Comparison of ENCODE assay signal across 33 cellular contexts in genomic region chr3:162721736-162722135, GRCh38.
A peak's percentile ranks its signal among the peaks of the same experiment; 100 is the strongest.
DNase-seq lines count a peak whose midpoint lies in the region; ATAC-seq, FAIRE-seq and TF ChIP-seq lines count a peak whose summit lies in the region.
"Had no signal": no experiment of that assay in that cellular context is flagged by ENCODE, and none has a peak within 500 bp of the region (broad histone marks: within the 10 kb centered on the region; RNA-seq: fewer than 3 reads in every experiment).

No MANE protein-coding gene starts in this region.

- no peaks in the 10 kb centered on the region for H3K36me3 Mint-ChIP-seq in activated CD8-positive, alpha-beta T cell treated with anti-CD3 and anti-CD28 coated beads for 36 hours (ENCODE audit: low read depth)
- H3K36me3 Mint-ChIP-seq: brain; CD8-positive, alpha-beta T cell; IgD-negative memory B cell; naive thymus-derived CD8-positive, alpha-beta T cell; stimulated activated effector memory CD8-positive, alpha-beta T cell treated with anti-CD3 and anti-CD28 coated beads, Interleukin-12 subunit alpha, Interleukin-12 subunit beta, amount 100 ng/mL, for 72 hours; type B pancreatic cell had no signal

- H3K36me3 ChIP-seq in adipocyte (ENCODE audit: control insufficient read depth, insufficient read depth, low read length, severe bottlenecking) = no peaks in the 10 kb centered on the region
- no peaks in the 10 kb centered on the region for H3K36me3 ChIP-seq in iPS DF 6.9 (ENCODE audit: control insufficient read depth, insufficient read depth, low read length)
- H3K36me3 ChIP-seq in neuron (ENCODE audit: insufficient read depth, low read length) = no peaks in the 10 kb centered on the region
- H3K36me3 ChIP-seq: left ventricle myocardium inferior, ovary, spleen had no signal

- no peak overlapping the region for H3K27ac ChIP-seq in iPS DF 6.9 (ENCODE audit: low read length)
- no peak overlapping the region for H3K27ac ChIP-seq in dorsolateral prefrontal cortex
- H3K27ac ChIP-seq: left ventricle myocardium inferior, ovary, spleen, VCaP had no signal

- no peak overlapping the region for H3K27ac Mint-ChIP-seq in activated CD8-positive, alpha-beta T cell treated with anti-CD3 and anti-CD28 coated beads for 36 hours
- H3K27ac Mint-ChIP-seq: activated CD4-positive, alpha-beta T cell treated with anti-CD3 and anti-CD28 coated beads, Interleukin-2, amount 10 ng/mL, durations not matched to agents 24 days and 14 days; activated naive CD8-positive, alpha-beta T cell treated with anti-CD3 and anti-CD28 coated beads, Interleukin-2, amount 50 U/mL, for 24 hours; B cell; brain; CD8-positive, alpha-beta T cell; IgD-negative memory B cell; immature natural killer cell; naive thymus-derived CD8-positive, alpha-beta T cell; stimulated activated effector memory CD8-positive, alpha-beta T cell treated with anti-CD3 and anti-CD28 coated beads, Interleukin-12 subunit alpha, Interleukin-12 subunit beta, amount 100 ng/mL, for 72 hours; T-helper 2 cell treated with Interferon-gamma antibody and Interleukin-4, amounts not matched to agents 5 μg/mL and 100 μg/mL, for 36 hours; type B pancreatic cell had no signal

- peak overlapping the region; percentile 22 for H2AFZ ChIP-seq in neuron (ENCODE audit: low read depth, low read length)

- no peaks in the 10 kb centered on the region for H3K9me3 Mint-ChIP-seq in activated CD8-positive, alpha-beta T cell treated with anti-CD3 and anti-CD28 coated beads for 36 hours
- H3K9me3 Mint-ChIP-seq: activated CD4-positive, alpha-beta T cell treated with anti-CD3 and anti-CD28 coated beads, Interleukin-2, amount 10 ng/mL, durations not matched to agents 24 days and 14 days; activated T-cell treated with anti-CD3 and anti-CD28 coated beads, Interleukin-2, amount 50 U/mL, for 4 hours; brain; CD8-positive, alpha-beta T cell; IgD-negative memory B cell; type B pancreatic cell had no signal

- peaks cover 4% of the 10 kb centered on the region for H3K4me1 ChIP-seq in adipocyte (ENCODE audit: control insufficient read depth, insufficient read depth, low read length)
- no peaks in the 10 kb centered on the region; the same call in 1 of the 2 replicates for H3K4me1 ChIP-seq in iPS DF 6.9 (ENCODE audit: control insufficient read depth, insufficient read depth, low read length)
- H3K4me1 ChIP-seq in neuron (ENCODE audit: insufficient read depth, low read length) = peaks cover 8% of the 10 kb centered on the region
- H3K4me1 ChIP-seq: left ventricle myocardium inferior, spleen had no signal

- TF ChIP-seq POLR2A in H54 (IDR thresholded peaks at IDR 0.05; ENCODE audit: low read depth, low read length) = no peak

- CTCF ChIA-PET in activated CD8-positive, alpha-beta T cell treated with anti-CD3 and anti-CD28 coated beads for 36 hours (lab: Charles Lee) = no interaction called here

- H3K9me3 ChIP-seq in adipocyte (ENCODE audit: control insufficient read depth, low read length) (no peaks in the 10 kb centered on the region), iPS DF 6.9 (ENCODE audit: control insufficient read depth, insufficient read depth, low read length) (no peaks in the 10 kb centered on the region), neuron (ENCODE audit: low read length) (no peaks in the 10 kb centered on the region)
- H3K9me3 ChIP-seq: left ventricle myocardium inferior, ovary had no signal

- DNase-seq in H54 (ENCODE audit: insufficient read length, low spot score) = no peak
- DNase-seq in adipocyte (ENCODE audit: low read depth) = peak; percentile 14
- peak; percentile 13 for DNase-seq in iPS DF 6.9 (ENCODE audit: low read depth, low spot score)
- no peak for DNase-seq in dorsolateral prefrontal cortex
- no peak for DNase-seq in activated CD8-positive, alpha-beta T cell treated with anti-CD3 and anti-CD28 coated beads for 36 hours
- no peak for DNase-seq in stimulated activated CD4-positive, alpha-beta T cell treated with anti-CD3 and anti-CD28 coated beads, Interleukin-12 subunit alpha, Interleukin-12 subunit beta, amount 100 ng/mL, for 4 hours
- DNase-seq: activated CD4-positive, alpha-beta T cell treated with anti-CD3 and anti-CD28 coated beads, Interleukin-2, amount 10 ng/mL, durations not matched to agents 24 days and 14 days; activated gamma-delta T cell treated with Interleukin-2 at 50 U/mL for 16 hours; activated naive CD8-positive, alpha-beta T cell treated with anti-CD3 and anti-CD28 coated beads, Interleukin-2, amount 50 U/mL, for 24 hours; activated T-cell treated with anti-CD3 and anti-CD28 coated beads, Interleukin-2, amount 50 U/mL, for 4 hours; CD8-positive, alpha-beta T cell; cerebellar nuclear complex; DMS 273 treated with DMSO at 0.1 percent for 48 hours; immature natural killer cell; left ventricle myocardium inferior; naive thymus-derived CD8-positive, alpha-beta T cell; NCI-H1092 treated with DMSO at 0.1 percent for 48 hours; NCI-H187 treated with DMSO at 0.1 percent for 48 hours; NCI-H524 treated with DMSO at 0.1 percent for 48 hours; NK-92 treated with Interleukin-12 subunit alpha and Interleukin-12 subunit beta, amount 100 ng/mL, for 24 hours; ovary; Right ventricle myocardium superior; spleen; stimulated activated CD4-positive, alpha-beta T cell treated with anti-CD3 and anti-CD28 coated beads, Interleukin-4, amount 100 ng/mL, for 1 hour had no signal

- no peak for TF ChIP-seq CTCF in dorsolateral prefrontal cortex (IDR thresholded peaks at IDR 0.05 in 54 of 56, conservative IDR thresholded peaks at IDR 0.05 in 2 of 56; ENCODE audit: low read depth in 1 of 56, partially characterized antibody in 56 of 56)
- TF ChIP-seq CTCF in activated CD8-positive, alpha-beta T cell treated with anti-CD3 and anti-CD28 coated beads for 36 hours (IDR thresholded peaks at IDR 0.05) = no peak

- H3K27me3 ChIP-seq in adipocyte (replicated peaks; ENCODE audit: control insufficient read depth, insufficient read depth, low read length) (no peaks in the 10 kb centered on the region), iPS DF 6.9 (ENCODE audit: control insufficient read depth, insufficient read depth, low read length) (no peaks in the 10 kb centered on the region), neuron (ENCODE audit: insufficient read depth, low read length) (no peaks in the 10 kb centered on the region), dorsolateral prefrontal cortex (no peaks in the 10 kb centered on the region)
- H3K27me3 ChIP-seq: ovary, spleen had no signal

- no peak overlapping the region for H3K4me3 ChIP-seq in adipocyte (ENCODE audit: low read length)
- H3K4me3 ChIP-seq in iPS DF 6.9 (ENCODE audit: low read length) = no peak overlapping the region
- H3K4me3 ChIP-seq in neuron (ENCODE audit: low read length) = no peak overlapping the region
- no peak overlapping the region for H3K4me3 ChIP-seq in dorsolateral prefrontal cortex
- H3K4me3 ChIP-seq: left ventricle myocardium inferior, ovary, spleen had no signal

- no peak overlapping the region for H3K9ac ChIP-seq in adipocyte (ENCODE audit: low read length)

- FAIRE-seq in H54 (lab: Jason Lieb, UNC) = peak; percentile 33

- no peaks in the 10 kb centered on the region for H3K27me3 Mint-ChIP-seq in activated CD8-positive, alpha-beta T cell treated with anti-CD3 and anti-CD28 coated beads for 36 hours
- H3K27me3 Mint-ChIP-seq: activated CD4-positive, alpha-beta T cell treated with anti-CD3 and anti-CD28 coated beads, Interleukin-2, amount 10 ng/mL, durations not matched to agents 24 days and 14 days; activated naive CD8-positive, alpha-beta T cell treated with anti-CD3 and anti-CD28 coated beads, Interleukin-2, amount 50 U/mL, for 24 hours; B cell; brain; IgD-negative memory B cell; naive thymus-derived CD8-positive, alpha-beta T cell had no signal

- H3K4me3 Mint-ChIP-seq in activated CD8-positive, alpha-beta T cell treated with anti-CD3 and anti-CD28 coated beads for 36 hours = no peak overlapping the region
- H3K4me3 Mint-ChIP-seq: activated CD4-positive, alpha-beta T cell treated with anti-CD3 and anti-CD28 coated beads, Interleukin-2, amount 10 ng/mL, durations not matched to agents 24 days and 14 days; activated naive CD8-positive, alpha-beta T cell treated with anti-CD3 and anti-CD28 coated beads, Interleukin-2, amount 50 U/mL, for 24 hours; activated T-cell treated with anti-CD3 and anti-CD28 coated beads, Interleukin-2, amount 50 U/mL, for 4 hours; B cell; brain; CD8-positive, alpha-beta T cell; IgD-negative memory B cell; immature natural killer cell; naive thymus-derived CD8-positive, alpha-beta T cell; stimulated activated effector memory CD8-positive, alpha-beta T cell treated with anti-CD3 and anti-CD28 coated beads, Interleukin-12 subunit alpha, Interleukin-12 subunit beta, amount 100 ng/mL, for 72 hours; T-helper 2 cell treated with Interferon-gamma antibody and Interleukin-4, amounts not matched to agents 5 μg/mL and 100 μg/mL, for 36 hours; type B pancreatic cell had no signal

- intact Hi-C loops in dorsolateral prefrontal cortex (cut with DNase I) = no loop called here
- intact Hi-C loops in activated CD8-positive, alpha-beta T cell treated with anti-CD3 and anti-CD28 coated beads for 36 hours (cut with micrococcal nuclease) = no loop called here

- no peak for ATAC-seq in activated CD8-positive, alpha-beta T cell treated with anti-CD3 and anti-CD28 coated beads for 36 hours
- ATAC-seq in GM21367 (IDR thresholded peaks at IDR 0.05; ENCODE audit: unreplicated experiment) = no peak
- ATAC-seq: activated naive CD8-positive, alpha-beta T cell treated with anti-CD3 and anti-CD28 coated beads, Interleukin-2, amount 50 U/mL, for 24 hours; activated T-cell treated with anti-CD3 and anti-CD28 coated beads, Interleukin-2, amount 50 U/mL, for 4 hours; CD8-positive, alpha-beta T cell; naive thymus-derived CD8-positive, alpha-beta T cell; stimulated activated effector memory CD8-positive, alpha-beta T cell treated with anti-CD3 and anti-CD28 coated beads, Interleukin-12 subunit alpha, Interleukin-12 subunit beta, amount 100 ng/mL, for 72 hours had no signal

- WGBS in iPS DF 6.9 (ENCODE audit: insufficient coverage, insufficient read length) = no CpG with 5 or more reads among the region's 1 CpG

- no peaks in the 10 kb centered on the region for H3K4me1 Mint-ChIP-seq in activated CD8-positive, alpha-beta T cell treated with anti-CD3 and anti-CD28 coated beads for 36 hours (ENCODE audit: low read depth)
- H3K4me1 Mint-ChIP-seq: activated CD4-positive, alpha-beta T cell treated with anti-CD3 and anti-CD28 coated beads, Interleukin-2, amount 10 ng/mL, durations not matched to agents 24 days and 14 days; activated naive CD8-positive, alpha-beta T cell treated with anti-CD3 and anti-CD28 coated beads, Interleukin-2, amount 50 U/mL, for 24 hours; B cell; IgD-negative memory B cell; immature natural killer cell; naive thymus-derived CD8-positive, alpha-beta T cell; stimulated activated effector memory CD8-positive, alpha-beta T cell treated with anti-CD3 and anti-CD28 coated beads, Interleukin-12 subunit alpha, Interleukin-12 subunit beta, amount 100 ng/mL, for 72 hours had no signal

- POLR2A ChIA-PET in activated CD8-positive, alpha-beta T cell treated with anti-CD3 and anti-CD28 coated beads for 36 hours (lab: Charles Lee) = no interaction called here

Comparison
In these comparisons a context has a peak if more than half of its experiments do, and no peak if none do; other contexts are left out.
1. DNase-seq: peak in adipocyte (single experiment) and iPS DF 6.9 (single experiment); none in H54 (single experiment), dorsolateral prefrontal cortex (0 of 10), activated CD8-positive, alpha-beta T cell treated with anti-CD3 and anti-CD28 coated beads for 36 hours (single experiment) and stimulated activated CD4-positive, alpha-beta T cell treated with anti-CD3 and anti-CD28 coated beads, Interleukin-12 subunit alpha, Interleukin-12 subunit beta, amount 100 ng/mL, for 4 hours (single experiment).